In the genomic region with DNA sequence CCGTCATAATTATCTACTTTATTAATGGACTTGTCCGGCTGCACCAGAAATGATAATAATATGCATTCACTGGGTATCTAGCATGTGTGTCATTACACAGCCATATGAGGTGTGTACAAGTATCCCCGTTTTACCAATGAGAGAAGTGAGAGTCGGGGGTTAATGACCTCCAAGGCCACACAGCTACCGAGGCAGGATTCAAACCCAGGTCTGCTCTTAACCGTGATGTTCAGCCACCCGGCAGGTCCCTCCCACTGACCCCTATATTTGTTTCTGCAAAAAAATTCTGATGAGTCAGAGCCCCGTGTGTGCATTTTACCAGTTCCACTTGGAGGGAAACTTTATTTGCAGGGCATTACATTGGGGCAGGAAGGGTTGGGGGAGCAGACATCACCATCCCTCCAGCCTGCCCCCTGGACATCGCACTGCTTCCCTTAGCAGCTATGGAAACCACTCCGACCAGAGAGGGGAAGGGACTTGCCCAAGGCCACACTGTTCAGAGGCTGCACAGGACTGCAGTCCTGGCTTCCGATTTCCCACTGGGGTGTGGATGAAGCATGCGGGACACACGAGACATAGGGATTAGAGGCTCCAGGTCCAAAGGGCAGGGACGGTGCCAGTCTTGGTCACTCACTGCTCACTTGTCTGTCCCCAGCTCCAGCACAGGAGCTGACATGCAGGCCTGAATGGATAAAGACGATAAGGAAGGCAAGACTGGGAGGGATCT, we compare ENCODE assay signal across 8 cellular contexts. TPM values are rescaled to one million over a fixed set of nuclear protein-coding genes. Genes with fewer than 3 reads are reported as not detected.
DNase-seq lines count a peak whose midpoint lies in the region; ATAC-seq and TF ChIP-seq lines count a peak whose summit lies in the region.

No MANE protein-coding gene starts in this region.

- no peaks in the 10 kb centered on the region for H4K20me1 ChIP-seq in PC-3 (ENCODE audit: low read length)

- DNase-seq in left ventricle myocardium inferior (no peak), Right ventricle myocardium superior (no peak), PC-3 (peak; percentile 66), left lung (peak in 1 of 2 donors; percentile 30), middle frontal gyrus (ENCODE audit: extremely low spot score, low spot score) (no peak), cortex of kidney (lab: John Stamatoyannopoulos, UW) (no peak), HPDE6-E6E7 (ENCODE audit: extremely low spot score) (no peak)

- peak overlapping the region; percentile 19 for H3K4me2 ChIP-seq in PC-3 (ENCODE audit: low read length)

- no peak overlapping the region for H3K4me3 ChIP-seq in left ventricle myocardium inferior
- no peak overlapping the region for H3K4me3 ChIP-seq in PC-3 (ENCODE audit: low read length)
- no peak overlapping the region for H3K4me3 ChIP-seq in left lung

- ATAC-seq in Right ventricle myocardium superior (ENCODE audit: poor library complexity) (no peak), PC-3 (peak; percentile 75), left lung (peak; percentile 7), HG03521 (IDR thresholded peaks at IDR 0.05; ENCODE audit: unreplicated experiment) (no peak)

- H3K36me3 ChIP-seq in left ventricle myocardium inferior, result no peaks in the 10 kb centered on the region
- no peaks in the 10 kb centered on the region for H3K36me3 ChIP-seq in PC-3 (ENCODE audit: low read depth, low read length)
- no peaks in the 10 kb centered on the region for H3K36me3 ChIP-seq in left lung

- no TSS peak for BruUV-seq in PC-3 (replicated peaks; lab: Mats Ljungman, UMichigan)

- H3K79me2 ChIP-seq in PC-3 (ENCODE audit: low read length), result no peaks in the 10 kb centered on the region

- CTCF ChIA-PET in PC-3 (lab: Charles Lee), result interaction anchor here (0.6 kb wide), 1 partner anchor 80 kb away, joined by 5 read pairs; no protein-coding TSS in a partner anchor

- H3K9me3 ChIP-seq in left ventricle myocardium inferior (replicated peaks) (no peaks in the 10 kb centered on the region), PC-3 (ENCODE audit: low read length) (no peaks in the 10 kb centered on the region), left lung (no peaks in the 10 kb centered on the region)

- H3K27ac ChIP-seq in left ventricle myocardium inferior (replicated peaks) (peak overlapping the region; percentile 72), PC-3 (ENCODE audit: low read length) (peak overlapping the region; percentile 11), left lung (peak overlapping the region in 1 of 2 donors; percentile 18)

- no peaks in the 10 kb centered on the region for H3K27me3 ChIP-seq in left ventricle myocardium inferior (ENCODE audit: low read depth)
- no peaks in the 10 kb centered on the region for H3K27me3 ChIP-seq in PC-3 (ENCODE audit: low read length)
- H3K27me3 ChIP-seq in left lung, result no peaks in the 10 kb centered on the region

- no peaks in the 10 kb centered on the region for H3F3A ChIP-seq in PC-3 (ENCODE audit: low read length, unreplicated experiment)

- H3K9me2 ChIP-seq in PC-3 (replicated peaks; ENCODE audit: low read length), result no peaks in the 10 kb centered on the region

- TF ChIP-seq CTCF in left ventricle myocardium inferior (IDR thresholded peaks at IDR 0.05; ENCODE audit: borderline replicate concordance) (no peak), PC-3 (conservative IDR thresholded peaks at IDR 0.05; ENCODE audit: low read depth, low read length) (no peak), left lung (IDR thresholded peaks at IDR 0.05) (no peak)

- intact Hi-C loops in left ventricle myocardium inferior (cut with micrococcal nuclease) (no loop called here), Right ventricle myocardium superior (cut with DNase I) (no loop called here), PC-3 (cut with micrococcal nuclease) (no loop called here), left lung (cut with DNase I) (no loop called here)

- peak overlapping the region; percentile 51 for H2AFZ ChIP-seq in PC-3 (ENCODE audit: low read length)

- H3K9ac ChIP-seq in PC-3 (ENCODE audit: low read length), result no peak overlapping the region

- peaks cover 29% of the 10 kb centered on the region for H3K4me1 ChIP-seq in left ventricle myocardium inferior
- H3K4me1 ChIP-seq in PC-3 (ENCODE audit: insufficient read depth, low read length), result peaks cover 15% of the 10 kb centered on the region
- H3K4me1 ChIP-seq in left lung, result peaks cover 6 to 23% of the 10 kb centered on the region in 2 donors

- POLR2A ChIA-PET in PC-3 (lab: Charles Lee; ENCODE audit: unreplicated experiment), result no interaction called here

RNA-seq across cellular contexts. Expression of a gene that starts 10.1 kb away (rescaled TPM):
- total RNA-seq in left ventricle myocardium inferior, result 4.2 TPM
- 6.7 TPM for total RNA-seq in Right ventricle myocardium superior
- total RNA-seq in PC-3 (2014; rRNA removed), result 55.6 and 82.1 TPM in 2 replicates
- 10 to 100 TPM; 37.4 to 53.5 TPM for total RNA-seq in left lung

RNA-seq across cellular contexts. Expression of a gene that starts 46.4 kb away (rescaled TPM):
- total RNA-seq in left ventricle myocardium inferior (19.2 TPM), Right ventricle myocardium superior (18.6 TPM), PC-3 (2014; rRNA removed) (21.9 and 27.5 TPM in 2 replicates), left lung (10 to 100 TPM; 30.6 to 34.6 TPM)

Comparison
In these comparisons a context has a peak if more than half of its experiments do, and no peak if none do; other contexts are left out.
1. ATAC-seq: peak in PC-3 (single experiment) and left lung (single experiment); none in Right ventricle myocardium superior (single experiment) and HG03521 (single experiment).